ENCODE assay signal across 15 cellular contexts in the genomic region with DNA sequence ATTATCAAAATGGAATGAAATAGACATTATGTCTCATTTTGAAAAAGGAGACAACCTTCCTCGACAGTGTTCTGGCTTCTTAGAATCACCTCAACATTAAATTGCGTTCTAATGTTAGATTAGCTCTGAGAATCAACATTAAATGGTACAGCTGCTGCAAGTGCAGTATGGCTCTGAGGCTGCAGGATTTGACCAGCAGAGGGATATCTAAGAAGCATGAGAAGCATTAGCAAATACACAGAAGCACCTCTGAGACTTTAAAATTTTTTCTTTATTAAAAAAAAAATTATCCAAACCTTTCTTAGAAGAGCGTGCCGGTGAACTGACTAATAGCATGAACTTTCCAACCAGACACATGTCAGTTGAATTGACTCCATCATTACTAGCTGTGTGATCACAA.
DNase-seq lines count a peak whose midpoint lies in the region; ATAC-seq and TF ChIP-seq lines count a peak whose summit lies in the region.
"Had no signal": no experiment of that assay in that cellular context is flagged by ENCODE, and none has a peak within 500 bp of the region (broad histone marks: within the 10 kb centered on the region; RNA-seq: fewer than 3 reads in every experiment).

No MANE protein-coding gene starts in this region.

- no peak overlapping the region for H3K27ac Mint-ChIP-seq in nephron
- H3K27ac Mint-ChIP-seq in activated T-helper 2 cell treated with anti-CD3 and anti-CD28 coated beads, Interferon-gamma antibody, Interleukin-2, Interleukin-4, amounts not matched to agents 10 μg/mL and 5 μg/mL and 100 μg/mL, durations not matched to agents 14 hours and 24 hours and 36 hours: no peak overlapping the region
- H3K27ac Mint-ChIP-seq: activated B cell treated with CpG ODN at 0.5 μM for 24 hours had no signal

- no peaks in the 10 kb centered on the region for H3K9me3 ChIP-seq in gastrocnemius medialis
- H3K9me3 ChIP-seq: colonic mucosa had no signal

- in situ Hi-C loops in gastrocnemius medialis (cut with MboI; ENCODE audit: low sequenced_read_pairs in 4 of 4): loop anchor here (25.0 kb wide), 2 partner anchors 636 to 1186 kb away; no protein-coding TSS in a partner anchor

- TF ChIP-seq CTCF in BJ (IDR thresholded peaks at IDR 0.05; ENCODE audit: insufficient read depth, low read depth, low read length): peak; percentile 33; the same call in 1 of the 2 replicates
- TF ChIP-seq CTCF in HFF-Myc (IDR thresholded peaks at IDR 0.05; ENCODE audit: low read depth, low read length, missing control alignments): peak; percentile 31
- peak in 33 of 56 donors; percentile 6 to 42 (median 24) for TF ChIP-seq CTCF in dorsolateral prefrontal cortex (IDR thresholded peaks at IDR 0.05 in 54 of 56, conservative IDR thresholded peaks at IDR 0.05 in 2 of 56; ENCODE audit: low read depth in 1 of 56, partially characterized antibody in 56 of 56)
- TF ChIP-seq CTCF in nephron (IDR thresholded peaks at IDR 0.05; ENCODE audit: unreplicated experiment in 3 of 3): peak in 2 of 3 experiments; percentile 25 to 42
- TF ChIP-seq CTCF in gastrocnemius medialis (IDR thresholded peaks at IDR 0.05 in 4 of 5, conservative IDR thresholded peaks at IDR 0.05 in 1 of 5): no peak

- H3K27me3 Mint-ChIP-seq in nephron (ENCODE audit: low read depth): no peaks in the 10 kb centered on the region
- H3K27me3 Mint-ChIP-seq in activated T-helper 2 cell treated with anti-CD3 and anti-CD28 coated beads, Interferon-gamma antibody, Interleukin-2, Interleukin-4, amounts not matched to agents 10 μg/mL and 5 μg/mL and 100 μg/mL, durations not matched to agents 14 hours and 24 hours and 36 hours (ENCODE audit: low read depth): no peaks in the 10 kb centered on the region
- H3K27me3 Mint-ChIP-seq: activated B cell treated with CpG ODN at 0.5 μM for 24 hours had no signal

- TF ChIP-seq POLR2A in gastrocnemius medialis (IDR thresholded peaks at IDR 0.05): no peak

- DNase-seq in BJ (ENCODE audit: low read depth): no peak
- no peak for DNase-seq in HFF-Myc (ENCODE audit: extremely low read depth, low read depth)
- DNase-seq in dorsolateral prefrontal cortex: no peak
- no peak for DNase-seq in DMS114 treated with DMSO at 0.1 percent for 48 hours (lab: John Stamatoyannopoulos, UW; ENCODE audit: unreplicated experiment)
- DNase-seq in activated T-helper 2 cell treated with anti-CD3 and anti-CD28 coated beads, Interferon-gamma antibody, Interleukin-2, Interleukin-4, amounts not matched to agents 10 μg/mL and 5 μg/mL and 100 μg/mL, durations not matched to agents 14 hours and 24 hours and 36 hours (ENCODE audit: low spot score): no peak
- DNase-seq in gastrocnemius medialis: no peak
- DNase-seq: activated B cell treated with CpG ODN at 0.5 μM for 24 hours; activated effector memory CD4-positive, alpha-beta T cell treated with Interleukin-2 at 50 U/mL for 16 hours; colonic mucosa; NCI-H2107; NK-92 treated with Interleukin-12 subunit alpha and Interleukin-12 subunit beta, amount 100 ng/mL, for 24 hours; T-helper 1 cell had no signal

- H3K27me3 ChIP-seq in BJ (ENCODE audit: control insufficient read depth, insufficient read depth, low read length) (no peaks in the 10 kb centered on the region; the same call in 1 of the 2 replicates), dorsolateral prefrontal cortex (no peaks in the 10 kb centered on the region), gastrocnemius medialis (no peaks in the 10 kb centered on the region)
- H3K27me3 ChIP-seq: colonic mucosa had no signal

- CTCF ChIA-PET in BJ (lab: Yijun Ruan, JAX): interaction anchor here (0.6 to 1.8 kb wide), 7 partner anchors 10 to 1139 kb away, joined by 3 to 10 read pairs (median 3); no protein-coding TSS in a partner anchor

- POLR2A ChIA-PET in BJ (lab: Charles Lee): no interaction called here

- ATAC-seq in gastrocnemius medialis: no peak

- no peak overlapping the region for H3K4me3 Mint-ChIP-seq in nephron
- H3K4me3 Mint-ChIP-seq in activated T-helper 2 cell treated with anti-CD3 and anti-CD28 coated beads, Interferon-gamma antibody, Interleukin-2, Interleukin-4, amounts not matched to agents 10 μg/mL and 5 μg/mL and 100 μg/mL, durations not matched to agents 14 hours and 24 hours and 36 hours (ENCODE audit: low read depth): no peak overlapping the region
- H3K4me3 Mint-ChIP-seq: activated B cell treated with CpG ODN at 0.5 μM for 24 hours had no signal

- no peaks in the 10 kb centered on the region for H3K36me3 ChIP-seq in BJ (ENCODE audit: control insufficient read depth, insufficient read depth, low read length)
- H3K36me3 ChIP-seq in gastrocnemius medialis: no peaks in the 10 kb centered on the region
- H3K36me3 ChIP-seq: colonic mucosa had no signal

- peaks cover 5% of the 10 kb centered on the region for H3K9me3 Mint-ChIP-seq in nephron
- no peaks in the 10 kb centered on the region for H3K9me3 Mint-ChIP-seq in activated T-helper 2 cell treated with anti-CD3 and anti-CD28 coated beads, Interferon-gamma antibody, Interleukin-2, Interleukin-4, amounts not matched to agents 10 μg/mL and 5 μg/mL and 100 μg/mL, durations not matched to agents 14 hours and 24 hours and 36 hours

- intact Hi-C loops in dorsolateral prefrontal cortex (cut with DNase I) (no loop called here), gastrocnemius medialis (cut with DNase I; ENCODE audit: low total_unique reads) (no loop called here)
- intact Hi-C loops in activated T-helper 2 cell treated with anti-CD3 and anti-CD28 coated beads, Interferon-gamma antibody, Interleukin-2, Interleukin-4, amounts not matched to agents 10 μg/mL and 5 μg/mL and 100 μg/mL, durations not matched to agents 14 hours and 24 hours and 36 hours (cut with micrococcal nuclease): no loop called here

- H3K27ac ChIP-seq in dorsolateral prefrontal cortex: no peak overlapping the region
- no peak overlapping the region for H3K27ac ChIP-seq in gastrocnemius medialis
- H3K27ac ChIP-seq: colonic mucosa, epithelial cell of prostate, skin epidermis had no signal

- H3K4me3 ChIP-seq in BJ (ENCODE audit: low read depth, low read length): no peak overlapping the region
- H3K4me3 ChIP-seq in HFF-Myc (replicated peaks; ENCODE audit: low read depth, low read length): no peak overlapping the region
- H3K4me3 ChIP-seq in dorsolateral prefrontal cortex: no peak overlapping the region
- no peak overlapping the region for H3K4me3 ChIP-seq in gastrocnemius medialis
- H3K4me3 ChIP-seq: colonic mucosa, skin epidermis had no signal

- H3K36me3 Mint-ChIP-seq in nephron (ENCODE audit: low read depth): peaks cover 3% of the 10 kb centered on the region
- H3K36me3 Mint-ChIP-seq in activated T-helper 2 cell treated with anti-CD3 and anti-CD28 coated beads, Interferon-gamma antibody, Interleukin-2, Interleukin-4, amounts not matched to agents 10 μg/mL and 5 μg/mL and 100 μg/mL, durations not matched to agents 14 hours and 24 hours and 36 hours (ENCODE audit: low read depth): no peaks in the 10 kb centered on the region

- peaks cover 2% of the 10 kb centered on the region for H3K4me1 Mint-ChIP-seq in nephron
- H3K4me1 Mint-ChIP-seq in activated T-helper 2 cell treated with anti-CD3 and anti-CD28 coated beads, Interferon-gamma antibody, Interleukin-2, Interleukin-4, amounts not matched to agents 10 μg/mL and 5 μg/mL and 100 μg/mL, durations not matched to agents 14 hours and 24 hours and 36 hours (ENCODE audit: low read depth): no peaks in the 10 kb centered on the region
- H3K4me1 Mint-ChIP-seq: activated B cell treated with CpG ODN at 0.5 μM for 24 hours had no signal

- H3K4me1 ChIP-seq in gastrocnemius medialis: no peaks in the 10 kb centered on the region
- H3K4me1 ChIP-seq: colonic mucosa had no signal

Comparison
In these comparisons a context has a peak if more than half of its experiments do, and no peak if none do; other contexts are left out.
1. CTCF ChIP-seq: peak in BJ (single experiment), HFF-Myc (single experiment), dorsolateral prefrontal cortex (33 of 56) and nephron (2 of 3); none in gastrocnemius medialis (0 of 5).